ENCODE assay signal across 8 cellular contexts in the genomic region with DNA sequence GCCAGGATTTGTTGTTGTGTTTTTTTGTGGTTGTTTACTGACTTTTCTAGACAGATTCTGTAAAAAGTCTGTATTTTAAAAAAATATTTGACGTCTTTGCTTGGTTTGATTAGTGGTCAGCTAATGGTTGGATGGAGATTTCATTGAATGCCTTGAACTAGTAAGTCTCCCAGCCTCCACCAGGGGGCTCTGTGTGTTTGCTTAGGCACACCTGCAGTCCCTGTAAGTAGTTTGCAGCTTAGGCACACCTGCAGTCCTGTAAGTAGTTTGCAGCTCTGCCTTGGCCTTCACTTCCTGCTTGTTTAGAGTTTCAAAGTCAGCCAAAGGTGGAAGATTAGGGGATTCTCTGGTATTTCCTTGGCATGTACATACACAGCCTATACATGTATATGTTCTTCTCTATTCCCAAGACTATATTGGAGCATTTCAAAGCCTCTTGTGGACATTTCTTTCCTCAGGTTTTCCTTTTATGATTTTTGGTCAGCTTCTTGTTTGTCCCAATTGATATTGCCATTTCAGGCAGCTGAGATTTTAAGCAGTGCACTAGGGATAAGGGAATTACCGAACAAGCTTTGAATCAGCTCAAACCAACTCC.
A peak's percentile ranks its signal among the peaks of the same experiment; 100 is the strongest.
DNase-seq lines count a peak whose midpoint lies in the region; ATAC-seq and TF ChIP-seq lines count a peak whose summit lies in the region.

No MANE protein-coding gene starts in this region.

- H3K27ac Mint-ChIP-seq in nephron, result no peak overlapping the region

- no peaks in the 10 kb centered on the region for H3K27me3 ChIP-seq in AG04450 (ENCODE audit: control insufficient read depth, insufficient read depth, low read length)
- H3K27me3 ChIP-seq in tibial artery, result no peaks in the 10 kb centered on the region

- H3K4me1 ChIP-seq in tibial artery, result peaks cover 0 to 63% (median 32%) of the 10 kb centered on the region in 4 donors

- H3K4me1 Mint-ChIP-seq in nephron, result peaks cover 2% of the 10 kb centered on the region

- H3K36me3 Mint-ChIP-seq in nephron (ENCODE audit: low read depth), result peaks cover 22% of the 10 kb centered on the region

- ATAC-seq in GM18511 (IDR thresholded peaks at IDR 0.05; ENCODE audit: unreplicated experiment) (peak; percentile 98), HG02970 (IDR thresholded peaks at IDR 0.05; ENCODE audit: low FRiP score, unreplicated experiment) (peak; percentile 90)

- H3K27ac ChIP-seq in AG04450 (ENCODE audit: low read depth, low read length) (no peak overlapping the region), epithelial cell of prostate (no peak overlapping the region), tibial artery (no peak overlapping the region)

- H3K4me3 Mint-ChIP-seq in nephron, result no peak overlapping the region

- H3K9me3 ChIP-seq in AG04450 (ENCODE audit: control insufficient read depth, insufficient read depth, low read length), result no peaks in the 10 kb centered on the region
- no peaks in the 10 kb centered on the region for H3K9me3 ChIP-seq in tibial artery

- H3K4me3 ChIP-seq in AG04450 (ENCODE audit: low read depth, low read length) (no peak overlapping the region), tibial artery (no peak overlapping the region)

- POLR2A ChIA-PET in AG04450 (lab: Yijun Ruan, JAX), result no interaction called here

- CTCF ChIA-PET in AG04450 (lab: Charles Lee), result interaction anchor here (0.6 to 4.5 kb wide), 14 partner anchors 9 to 110 kb away, joined by 3 to 41 read pairs (median 6); no protein-coding TSS in a partner anchor

- TF ChIP-seq CTCF in AG04450 (IDR thresholded peaks at IDR 0.05; ENCODE audit: low read depth, low read length), result peak; percentile 67
- peak; percentile 14 to 49 (median 21) for TF ChIP-seq CTCF in nephron (IDR thresholded peaks at IDR 0.05; ENCODE audit: unreplicated experiment in 3 of 3)
- peak; percentile 43 to 44 for TF ChIP-seq CTCF in tibial artery (IDR thresholded peaks at IDR 0.05)

- H3K27me3 Mint-ChIP-seq in nephron (ENCODE audit: low read depth), result no peaks in the 10 kb centered on the region

- H3K9me3 Mint-ChIP-seq in nephron, result no peaks in the 10 kb centered on the region

- DNase-seq in AG04450 (ENCODE audit: low read depth, low spot score) (no peak), NCI-H526 treated with DMSO at 0.1 percent for 48 hours (lab: John Stamatoyannopoulos, UW) (peak; percentile 25), epithelial cell of prostate (ENCODE audit: low read depth, low spot score) (peak; percentile 40), tibial artery (peak; percentile 48 to 70)
- DNase-seq in activated CD8-positive, alpha-beta memory T cell treated with anti-CD3 and anti-CD28 coated beads for 24 hours, result peak; percentile 79

- intact Hi-C loops in tibial artery (cut with DNase I; ENCODE audit: low total_unique reads), result no loop called here

- no peaks in the 10 kb centered on the region for H3K36me3 ChIP-seq in tibial artery
